ENCODE assay signal across 2 cellular contexts in genomic region chr2:165840333-165840958, GRCh38.
TF ChIP-seq lines count a peak whose summit lies in the region.

No MANE protein-coding gene starts in this region.

TF ChIP-seq in HEK293, 187 proteins besides CTCF, POLR2A, EP300 and RAD21 (continued from another document):
- TF ChIP-seq ZNF488 (tag by site-specific recombination; IDR thresholded peaks at IDR 0.05) (no peak), ZNF768 (tag by site-specific recombination; IDR thresholded peaks at IDR 0.05) (no peak), ZSCAN30 (tag by site-specific recombination; IDR thresholded peaks at IDR 0.05) (no peak), ZNF366 (tag by site-specific recombination; conservative IDR thresholded peaks at IDR 0.05) (peak; percentile 84)

TF ChIP-seq in K562, 482 proteins besides CTCF, POLR2A, EP300 and RAD21 (continued from another document):
- TF ChIP-seq ZNF512 (tag; IDR thresholded peaks at IDR 0.05) (peak; percentile 53; the same call in 1 of the 2 replicates), JUNB (CRISPR knock-in tag; conservative IDR thresholded peaks at IDR 0.05) (no peak), KDM1A (IDR thresholded peaks at IDR 0.05) (no peak), NEUROD1 (IDR thresholded peaks at IDR 0.05; ENCODE audit: borderline replicate concordance, low read depth, low read length, partially characterized antibody) (no peak), ZNF316 (IDR thresholded peaks at IDR 0.05) (peak; percentile 53; the same call in 1 of the 2 replicates), U2AF2 (optimal IDR thresholded peaks at IDR 0.05; ENCODE audit: low read depth, low read length) (no peak), NR0B1 (IDR thresholded peaks at IDR 0.05; ENCODE audit: partially characterized antibody) (no peak), HBP1 (CRISPR knock-in tag; IDR thresholded peaks at IDR 0.05) (0 out of 2 replicates have a peak, but pooled peaks have one; percentile 27), CUX1 (CRISPR knock-in tag; IDR thresholded peaks at IDR 0.05) (no peak), THRB (CRISPR knock-in tag; conservative IDR thresholded peaks at IDR 0.05) (0 out of 2 replicates have a peak, but pooled peaks have one; percentile 20), MXI1 (IDR thresholded peaks at IDR 0.05; ENCODE audit: low read depth, low read length) (no peak), ZHX1 (conservative IDR thresholded peaks at IDR 0.05; ENCODE audit: low read length) (no peak)
